Comparison of ENCODE assay signal across 9 cellular contexts in the genomic region with DNA sequence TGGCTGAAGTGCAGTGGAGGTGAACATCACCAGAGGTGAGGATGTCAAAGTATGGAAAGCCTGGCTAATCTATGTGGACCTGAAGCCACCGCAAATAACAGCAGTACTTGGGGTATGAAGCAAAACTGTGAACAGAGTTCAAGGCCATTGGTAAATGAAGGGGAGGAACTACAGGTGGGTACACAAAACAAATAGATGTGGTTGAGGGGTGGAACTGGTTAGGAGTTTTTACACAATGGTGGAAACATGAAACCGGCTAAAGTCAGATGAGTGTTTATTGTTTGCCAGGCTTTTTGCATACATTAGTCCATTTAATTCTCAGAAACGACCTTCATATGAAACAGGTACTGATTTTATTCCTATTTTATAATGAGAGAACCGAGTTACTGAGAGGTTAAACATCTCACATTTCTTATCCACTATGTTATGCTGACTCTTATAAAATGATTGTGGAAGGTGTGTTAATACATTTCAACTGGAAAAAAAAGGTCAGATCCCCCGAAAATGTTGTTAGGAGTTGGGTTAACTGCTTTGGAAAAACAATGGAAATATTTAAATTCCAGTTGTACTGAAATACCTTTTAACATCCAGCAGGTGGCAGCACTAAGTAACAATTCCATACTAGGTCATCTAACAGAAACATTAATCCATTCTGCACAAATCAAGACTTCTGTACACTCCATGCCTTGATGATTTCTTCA. TPM values are rescaled to one million over a fixed set of nuclear protein-coding genes. Genes with fewer than 3 reads are reported as not detected.
DNase-seq lines count a peak whose midpoint lies in the region; ATAC-seq and TF ChIP-seq lines count a peak whose summit lies in the region.
"Had no signal": no experiment of that assay in that cellular context is flagged by ENCODE, and none has a peak within 500 bp of the region (broad histone marks: within the 10 kb centered on the region; RNA-seq: fewer than 3 reads in every experiment).

No MANE protein-coding gene starts in this region.

- no peaks in the 10 kb centered on the region for H3K9me3 ChIP-seq in upper lobe of right lung

- no peaks in the 10 kb centered on the region for H3K27me3 ChIP-seq in upper lobe of right lung

- DNase-seq in AG09309 (ENCODE audit: low read depth) (peak; percentile 11), NCI-H146 treated with DMSO at 0.1 percent for 48 hours (lab: John Stamatoyannopoulos, UW; ENCODE audit: unreplicated experiment) (peak; percentile 33), WTC11 (ENCODE audit: low spot score) (no peak), iPS-NIHi7 (ENCODE audit: extremely low spot score) (peak; percentile 30), upper lobe of right lung (no peak), T-helper 9 cell (no peak)

- no peaks in the 10 kb centered on the region for H3K4me1 ChIP-seq in upper lobe of right lung

- H3K27ac ChIP-seq in upper lobe of right lung: no peak overlapping the region
- H3K27ac ChIP-seq: epithelial cell of prostate had no signal

- TF ChIP-seq CTCF in AG09309 (IDR thresholded peaks at IDR 0.05; ENCODE audit: control insufficient read depth, insufficient read depth, low read depth, low read length, missing control alignments) (peak; percentile 55), GM12873 (IDR thresholded peaks at IDR 0.05; ENCODE audit: insufficient read depth, low read depth, low read length, missing control alignments) (peak; percentile 61), WTC11 (IDR thresholded peaks at IDR 0.05) (peak; percentile 55; the same call in 1 of the 2 replicates), upper lobe of right lung (IDR thresholded peaks at IDR 0.05) (peak; percentile 70)

- H3K4me3 Mint-ChIP-seq in WTC11: no peak overlapping the region

- POLR2A ChIA-PET in WTC11 (lab: Charles Lee): no interaction called here

- H3K27me3 Mint-ChIP-seq in WTC11 (ENCODE audit: low read depth): no peaks in the 10 kb centered on the region

- H3K36me3 ChIP-seq in upper lobe of right lung: peaks cover 74% of the 10 kb centered on the region

- peaks cover 53% of the 10 kb centered on the region for H3K36me3 Mint-ChIP-seq in WTC11

- no peak overlapping the region for H3K27ac Mint-ChIP-seq in WTC11

- ATAC-seq in WTC11 (no peak), upper lobe of right lung (peak; percentile 70), HG03045 (IDR thresholded peaks at IDR 0.05; ENCODE audit: unreplicated experiment) (no peak)

- H3K9me3 Mint-ChIP-seq in WTC11: peaks cover 7% of the 10 kb centered on the region; the same call in 1 of the 2 replicates

- intact Hi-C loops in upper lobe of right lung (cut with DNase I): no loop called here

- H3K4me1 Mint-ChIP-seq in WTC11: no peaks in the 10 kb centered on the region

- no peak overlapping the region for H3K4me3 ChIP-seq in AG09309 (ENCODE audit: control insufficient read depth, low read depth, low read length)
- no peak overlapping the region for H3K4me3 ChIP-seq in upper lobe of right lung

- CTCF ChIA-PET in WTC11 (lab: Charles Lee): no interaction called here

TF ChIP-seq in WTC11, 78 proteins besides CTCF, POLR2A, EP300 and RAD21:
- TF ChIP-seq, protein P1, sequence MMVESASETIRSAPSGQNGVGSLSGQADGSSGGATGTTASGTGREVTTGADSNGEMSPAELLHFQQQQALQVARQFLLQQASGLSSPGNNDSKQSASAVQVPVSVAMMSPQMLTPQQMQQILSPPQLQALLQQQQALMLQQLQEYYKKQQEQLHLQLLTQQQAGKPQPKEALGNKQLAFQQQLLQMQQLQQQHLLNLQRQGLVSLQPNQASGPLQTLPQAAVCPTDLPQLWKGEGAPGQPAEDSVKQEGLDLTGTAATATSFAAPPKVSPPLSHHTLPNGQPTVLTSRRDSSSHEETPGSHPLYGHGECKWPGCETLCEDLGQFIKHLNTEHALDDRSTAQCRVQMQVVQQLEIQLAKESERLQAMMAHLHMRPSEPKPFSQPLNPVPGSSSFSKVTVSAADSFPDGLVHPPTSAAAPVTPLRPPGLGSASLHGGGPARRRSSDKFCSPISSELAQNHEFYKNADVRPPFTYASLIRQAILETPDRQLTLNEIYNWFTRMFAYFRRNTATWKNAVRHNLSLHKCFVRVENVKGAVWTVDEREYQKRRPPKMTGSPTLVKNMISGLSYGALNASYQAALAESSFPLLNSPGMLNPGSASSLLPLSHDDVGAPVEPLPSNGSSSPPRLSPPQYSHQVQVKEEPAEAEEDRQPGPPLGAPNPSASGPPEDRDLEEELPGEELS (CRISPR knock-in tag; IDR thresholded peaks at IDR 0.05): no peak
- 0 out of 2 replicates have a peak, but pooled peaks have one; percentile 14 for TF ChIP-seq GABPB1 (CRISPR knock-in tag; IDR thresholded peaks at IDR 0.05)

RNA-seq across cellular contexts. Expression of a gene that starts 44.3 kb away (rescaled TPM):
- total RNA-seq in WTC11 (2021): 14.2 to 16.8 TPM (median 15.1 TPM) in 3 replicates
- total RNA-seq in upper lobe of right lung: 20.8 TPM

RNA-seq across cellular contexts. Expression of a gene that starts 56.8 kb away (rescaled TPM):
- total RNA-seq in WTC11 (2021) (34.6 to 37.0 TPM (median 36.2 TPM) in 3 replicates), upper lobe of right lung (17.9 TPM)

RNA-seq across cellular contexts. Expression of a gene that starts 56.8 kb away (rescaled TPM):
- 22.0 to 25.9 TPM (median 24.0 TPM) in 3 replicates for total RNA-seq in WTC11 (2021)
- total RNA-seq in upper lobe of right lung: 16.2 TPM

Comparison
In these comparisons a context has a peak if more than half of its experiments do, and no peak if none do; other contexts are left out.
1. DNase-seq: peak in AG09309 (single experiment), NCI-H146 treated with DMSO at 0.1 percent for 48 hours (single experiment) and iPS-NIHi7 (single experiment); none in WTC11 (single experiment), upper lobe of right lung (single experiment) and T-helper 9 cell (single experiment).
2. Peak in every context shown above with its lines, with median percentiles within 50 percentile points of each other: CTCF ChIP-seq.